Comparison of ENCODE assay signal across 8 cellular contexts in the genomic region with DNA sequence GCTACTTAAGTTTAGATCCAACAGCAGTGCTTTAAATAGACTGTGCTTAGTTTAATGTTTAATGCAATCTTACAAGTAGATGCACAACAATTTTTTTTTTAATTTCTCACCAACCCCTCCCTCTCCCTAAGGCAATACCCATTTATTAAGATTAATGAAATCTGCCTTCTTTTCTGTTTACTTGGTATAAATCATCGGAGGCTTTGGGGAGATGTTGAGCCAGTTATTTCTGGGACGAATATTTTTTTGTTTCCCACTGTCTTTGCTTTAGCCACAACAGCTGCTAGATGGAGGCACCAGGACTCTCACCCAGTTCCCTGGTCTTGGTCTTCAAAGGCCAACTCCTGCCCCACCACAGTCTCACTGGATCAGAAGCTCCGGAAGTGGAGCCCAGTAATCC.
A peak's percentile ranks its signal among the peaks of the same experiment; 100 is the strongest.
DNase-seq lines count a peak whose midpoint lies in the region; ATAC-seq lines count a peak whose summit lies in the region.
"Had no signal": no experiment of that assay in that cellular context is flagged by ENCODE, and none has a peak within 500 bp of the region (broad histone marks: within the 10 kb centered on the region; RNA-seq: fewer than 3 reads in every experiment).

No MANE protein-coding gene starts in this region.

- H3K9me3 Mint-ChIP-seq in activated T-helper 1 cell treated with anti-CD3 and anti-CD28 coated beads, Interleukin-12 subunit alpha, Interleukin-12 subunit beta, Interleukin-2, Interleukin-4 antibody, amounts not matched to agents 30 ng/mL and 10 ng/mL and 1 ng/mL, durations not matched to agents 14 hours and 24 hours and 36 hours, result no peaks in the 10 kb centered on the region
- peaks cover 0 to 4% of the 10 kb centered on the region in 2 donors for H3K9me3 Mint-ChIP-seq in stimulated activated naive B cell treated with anti-CD40 and anti-IgM and Interleukin-4, amounts not matched to agents 10 μg/mL and 1 μg/mL and 100 μg/mL, for 72 hours

- peaks cover 46% of the 10 kb centered on the region for H3K4me1 ChIP-seq in HUES6 (ENCODE audit: control insufficient read depth, insufficient read depth, low read length)

- 0 out of 2 replicates have a peak, but pooled peaks cover 2% of the 10 kb centered on the region for H3K27me3 ChIP-seq in HUES6 (ENCODE audit: control insufficient read depth, insufficient read depth, low read length)

- peak overlapping the region; percentile 83; the same call in 1 of the 2 replicates for H3K27ac ChIP-seq in HUES6 (ENCODE audit: low read depth, low read length)

- no peak for DNase-seq in activated T-helper 1 cell treated with anti-CD3 and anti-CD28 coated beads, Interleukin-12 subunit alpha, Interleukin-12 subunit beta, Interleukin-2, Interleukin-4 antibody, amounts not matched to agents 30 ng/mL and 10 ng/mL and 1 ng/mL, durations not matched to agents 14 hours and 24 hours and 36 hours (ENCODE audit: low spot score)
- DNase-seq in left ventricle myocardium superior, result no peak
- DNase-seq in stimulated activated naive B cell treated with anti-CD40 and anti-IgM and Interleukin-4, amounts not matched to agents 10 μg/mL and 1 μg/mL and 100 μg/mL, for 72 hours, result no peak
- DNase-seq in NCI-H2171 (lab: John Stamatoyannopoulos, UW), result no peak
- DNase-seq: cortex of kidney had no signal

- H3K9me3 ChIP-seq in HUES6 (ENCODE audit: control insufficient read depth, insufficient read depth, low read depth, low read length), result no peaks in the 10 kb centered on the region

- H3K36me3 Mint-ChIP-seq in activated T-helper 1 cell treated with anti-CD3 and anti-CD28 coated beads, Interleukin-12 subunit alpha, Interleukin-12 subunit beta, Interleukin-2, Interleukin-4 antibody, amounts not matched to agents 30 ng/mL and 10 ng/mL and 1 ng/mL, durations not matched to agents 14 hours and 24 hours and 36 hours (ENCODE audit: low read depth), result peaks cover 49% of the 10 kb centered on the region
- H3K36me3 Mint-ChIP-seq in stimulated activated naive B cell treated with anti-CD40 and anti-IgM and Interleukin-4, amounts not matched to agents 10 μg/mL and 1 μg/mL and 100 μg/mL, for 72 hours, result peaks cover 58 to 72% of the 10 kb centered on the region in 2 donors

- peaks cover 49% of the 10 kb centered on the region for H3K4me1 Mint-ChIP-seq in activated T-helper 1 cell treated with anti-CD3 and anti-CD28 coated beads, Interleukin-12 subunit alpha, Interleukin-12 subunit beta, Interleukin-2, Interleukin-4 antibody, amounts not matched to agents 30 ng/mL and 10 ng/mL and 1 ng/mL, durations not matched to agents 14 hours and 24 hours and 36 hours (ENCODE audit: low read depth)
- peaks cover 45 to 63% of the 10 kb centered on the region in 2 donors for H3K4me1 Mint-ChIP-seq in stimulated activated naive B cell treated with anti-CD40 and anti-IgM and Interleukin-4, amounts not matched to agents 10 μg/mL and 1 μg/mL and 100 μg/mL, for 72 hours

- H3K9ac ChIP-seq in HUES6 (ENCODE audit: low read length), result peak overlapping the region; percentile 75

- H3K27ac Mint-ChIP-seq in activated T-helper 1 cell treated with anti-CD3 and anti-CD28 coated beads, Interleukin-12 subunit alpha, Interleukin-12 subunit beta, Interleukin-2, Interleukin-4 antibody, amounts not matched to agents 30 ng/mL and 10 ng/mL and 1 ng/mL, durations not matched to agents 14 hours and 24 hours and 36 hours, result peak overlapping the region; percentile 96
- peak overlapping the region; percentile 97 for H3K27ac Mint-ChIP-seq in stimulated activated naive B cell treated with anti-CD40 and anti-IgM and Interleukin-4, amounts not matched to agents 10 μg/mL and 1 μg/mL and 100 μg/mL, for 72 hours

- no peak overlapping the region for H3K4me3 ChIP-seq in HUES6 (ENCODE audit: low read depth, low read length)

- ATAC-seq in left ventricle myocardium superior (peak; percentile 10), HG03571 (IDR thresholded peaks at IDR 0.05; ENCODE audit: unreplicated experiment) (no peak), HG03095 (IDR thresholded peaks at IDR 0.05; ENCODE audit: unreplicated experiment) (no peak)
- ATAC-seq in stimulated activated naive B cell treated with anti-CD40 and anti-IgM and Interleukin-4, amounts not matched to agents 10 μg/mL and 1 μg/mL and 100 μg/mL, for 72 hours (replicated peaks), result no peak

- H3K4me3 Mint-ChIP-seq in activated T-helper 1 cell treated with anti-CD3 and anti-CD28 coated beads, Interleukin-12 subunit alpha, Interleukin-12 subunit beta, Interleukin-2, Interleukin-4 antibody, amounts not matched to agents 30 ng/mL and 10 ng/mL and 1 ng/mL, durations not matched to agents 14 hours and 24 hours and 36 hours, result peak overlapping the region; percentile 84
- H3K4me3 Mint-ChIP-seq in stimulated activated naive B cell treated with anti-CD40 and anti-IgM and Interleukin-4, amounts not matched to agents 10 μg/mL and 1 μg/mL and 100 μg/mL, for 72 hours, result peak overlapping the region; percentile 75 to 86

- no peaks in the 10 kb centered on the region for H3K27me3 Mint-ChIP-seq in activated T-helper 1 cell treated with anti-CD3 and anti-CD28 coated beads, Interleukin-12 subunit alpha, Interleukin-12 subunit beta, Interleukin-2, Interleukin-4 antibody, amounts not matched to agents 30 ng/mL and 10 ng/mL and 1 ng/mL, durations not matched to agents 14 hours and 24 hours and 36 hours (ENCODE audit: insufficient read depth)
- no peaks in the 10 kb centered on the region for H3K27me3 Mint-ChIP-seq in stimulated activated naive B cell treated with anti-CD40 and anti-IgM and Interleukin-4, amounts not matched to agents 10 μg/mL and 1 μg/mL and 100 μg/mL, for 72 hours

- no peaks in the 10 kb centered on the region for H3K36me3 ChIP-seq in HUES6 (ENCODE audit: control insufficient read depth, insufficient read depth, low read length)

- intact Hi-C loops in activated T-helper 1 cell treated with anti-CD3 and anti-CD28 coated beads, Interleukin-12 subunit alpha, Interleukin-12 subunit beta, Interleukin-2, Interleukin-4 antibody, amounts not matched to agents 30 ng/mL and 10 ng/mL and 1 ng/mL, durations not matched to agents 14 hours and 24 hours and 36 hours (cut with micrococcal nuclease), result loop anchor here (1.0 to 10.0 kb wide), 6 partner anchors 21 to 379 kb away; a partner anchor contains a TSS
- intact Hi-C loops in left ventricle myocardium superior (cut with micrococcal nuclease), result no loop called here
